ENCODE assay signal across 30 cellular contexts in genomic region chr10:57336339-57336738, GRCh38.
"Had no signal": no experiment of that assay in that cellular context is flagged by ENCODE, and none has a peak within 500 bp of the region (broad histone marks: within the 10 kb centered on the region; RNA-seq: fewer than 3 reads in every experiment).

No MANE protein-coding gene starts in this region.

- H3K4me1 ChIP-seq: adrenal gland, body of pancreas, esophagus squamous epithelium, gastroesophageal sphincter, heart right ventricle had no signal

- H3K36me3 ChIP-seq: adrenal gland, esophagus squamous epithelium, gastroesophageal sphincter, heart right ventricle had no signal

- H3K27me3 Mint-ChIP-seq: activated CD4-positive, alpha-beta memory T cell treated with anti-CD3 and anti-CD28 coated beads for 36 hours; activated CD4-positive, alpha-beta T cell treated with anti-CD3 and anti-CD28 coated beads for 36 hours; activated CD4-positive, alpha-beta T cell treated with anti-CD3 and anti-CD28 coated beads, Interleukin-2, amount 10 ng/mL, durations not matched to agents 24 days and 14 days; activated naive CD4-positive, alpha-beta T cell treated with anti-CD3 and anti-CD28 coated beads, Interleukin-2, amount 50 U/mL, for 24 hours; activated naive CD8-positive, alpha-beta T cell treated with anti-CD3 and anti-CD28 coated beads for 36 hours; activated naive CD8-positive, alpha-beta T cell treated with anti-CD3 and anti-CD28 coated beads, Interleukin-2, amount 50 U/mL, for 24 hours; activated T-cell treated with anti-CD3 and anti-CD28 coated beads, Interleukin-2, amount 50 U/mL, for 24 hours; activated T-helper 17 cell treated with anti-CD3 and anti-CD28 coated beads, Interleukin-2, amount 50 U/mL, for 72 hours; effector memory CD8-positive, alpha-beta T cell had no signal

- ATAC-seq: activated CD4-positive, alpha-beta T cell treated with anti-CD3 and anti-CD28 coated beads for 36 hours; activated CD8-positive, alpha-beta T cell treated with anti-CD3 and anti-CD28 coated beads, Interleukin-2, amount 10 ng/mL, durations not matched to agents 7 days and 5 days; activated naive CD8-positive, alpha-beta T cell treated with anti-CD3 and anti-CD28 coated beads, Interleukin-2, amount 50 U/mL, for 24 hours; activated T-cell treated with anti-CD3 and anti-CD28 coated beads, Interleukin-2, amount 50 U/mL, for 72 hours; activated T-helper 17 cell treated with anti-CD3 and anti-CD28 coated beads, Interleukin-2, amount 50 U/mL, for 72 hours; body of pancreas; effector memory CD8-positive, alpha-beta T cell; gastroesophageal sphincter; heart right ventricle had no signal

- DNase-seq: activated CD4-positive, alpha-beta memory T cell treated with anti-CD3 and anti-CD28 coated beads for 36 hours; activated CD4-positive, alpha-beta T cell treated with anti-CD3 and anti-CD28 coated beads for 36 hours; activated CD4-positive, alpha-beta T cell treated with anti-CD3 and anti-CD28 coated beads, Interleukin-2, amount 10 ng/mL, durations not matched to agents 24 days and 14 days; activated CD4-positive, CD25-positive, alpha-beta regulatory T cell; activated CD4-positive, CD25-positive, alpha-beta regulatory T cell treated with anti-CD3 and anti-CD28 coated beads, Interleukin-2, amount 50 U/mL, for 72 hours; activated CD8-positive, alpha-beta memory T cell treated with anti-CD3 and anti-CD28 coated beads, Interleukin-2, amount 50 U/mL, for 48 hours; activated CD8-positive, alpha-beta T cell treated with anti-CD3 and anti-CD28 coated beads, Interleukin-2, amount 10 ng/mL, durations not matched to agents 7 days and 5 days; activated effector memory CD4-positive, alpha-beta T cell treated with Interleukin-2 at 50 U/mL for 16 hours; activated naive CD4-positive, alpha-beta T cell treated with anti-CD3 and anti-CD28 coated beads for 36 hours; activated naive CD8-positive, alpha-beta T cell treated with anti-CD3 and anti-CD28 coated beads for 36 hours; activated naive CD8-positive, alpha-beta T cell treated with anti-CD3 and anti-CD28 coated beads, Interleukin-2, amount 50 U/mL, for 24 hours; activated T-cell treated with anti-CD3 and anti-CD28 coated beads for 4 hours; activated T-cell treated with anti-CD3 and anti-CD28 coated beads, Interleukin-2, amount 50 U/mL, for 24 hours; activated T-cell treated with anti-CD3 and anti-CD28 coated beads, Interleukin-2, amount 50 U/mL, for 72 hours; adrenal gland; amygdala; aorta; caudate nucleus; cortex of kidney; dermis blood vessel endothelial cell; effector CD4-positive, alpha-beta T cell; effector memory CD8-positive, alpha-beta T cell; esophagus squamous epithelium; foreskin melanocyte; heart right ventricle; T-helper 2 cell had no signal

- H3K27me3 ChIP-seq: adrenal gland, body of pancreas, esophagus squamous epithelium, gastroesophageal sphincter, heart right ventricle had no signal

- H3K4me3 ChIP-seq: adrenal gland, body of pancreas, esophagus squamous epithelium, gastroesophageal sphincter, heart right ventricle had no signal

- H3K27ac Mint-ChIP-seq: activated CD4-positive, alpha-beta memory T cell treated with anti-CD3 and anti-CD28 coated beads for 36 hours; activated CD4-positive, alpha-beta T cell treated with anti-CD3 and anti-CD28 coated beads for 36 hours; activated CD4-positive, alpha-beta T cell treated with anti-CD3 and anti-CD28 coated beads, Interleukin-2, amount 10 ng/mL, durations not matched to agents 24 days and 14 days; activated CD8-positive, alpha-beta T cell treated with anti-CD3 and anti-CD28 coated beads, Interleukin-2, amount 10 ng/mL, durations not matched to agents 7 days and 5 days; activated naive CD4-positive, alpha-beta T cell treated with anti-CD3 and anti-CD28 coated beads for 36 hours; activated naive CD4-positive, alpha-beta T cell treated with anti-CD3 and anti-CD28 coated beads, Interleukin-2, amount 50 U/mL, for 24 hours; activated naive CD8-positive, alpha-beta T cell treated with anti-CD3 and anti-CD28 coated beads for 36 hours; activated naive CD8-positive, alpha-beta T cell treated with anti-CD3 and anti-CD28 coated beads, Interleukin-2, amount 50 U/mL, for 24 hours; activated T-cell treated with anti-CD3 and anti-CD28 coated beads, Interleukin-2, amount 50 U/mL, for 24 hours; activated T-cell treated with anti-CD3 and anti-CD28 coated beads, Interleukin-2, amount 50 U/mL, for 72 hours; activated T-helper 17 cell treated with anti-CD3 and anti-CD28 coated beads, Interleukin-2, amount 50 U/mL, for 72 hours; effector memory CD8-positive, alpha-beta T cell had no signal

- H3K4me1 Mint-ChIP-seq: activated CD4-positive, alpha-beta T cell treated with anti-CD3 and anti-CD28 coated beads for 36 hours; activated CD4-positive, alpha-beta T cell treated with anti-CD3 and anti-CD28 coated beads, Interleukin-2, amount 10 ng/mL, durations not matched to agents 24 days and 14 days; activated naive CD4-positive, alpha-beta T cell treated with anti-CD3 and anti-CD28 coated beads, Interleukin-2, amount 50 U/mL, for 24 hours; activated naive CD8-positive, alpha-beta T cell treated with anti-CD3 and anti-CD28 coated beads for 36 hours; activated naive CD8-positive, alpha-beta T cell treated with anti-CD3 and anti-CD28 coated beads, Interleukin-2, amount 50 U/mL, for 24 hours; activated T-helper 17 cell treated with anti-CD3 and anti-CD28 coated beads, Interleukin-2, amount 50 U/mL, for 72 hours had no signal

- H3K36me3 Mint-ChIP-seq: activated CD4-positive, alpha-beta memory T cell treated with anti-CD3 and anti-CD28 coated beads for 36 hours; activated naive CD4-positive, alpha-beta T cell treated with anti-CD3 and anti-CD28 coated beads, Interleukin-2, amount 50 U/mL, for 24 hours; activated naive CD8-positive, alpha-beta T cell treated with anti-CD3 and anti-CD28 coated beads for 36 hours had no signal

- H3K9me3 Mint-ChIP-seq: activated CD4-positive, alpha-beta memory T cell treated with anti-CD3 and anti-CD28 coated beads for 36 hours; activated CD4-positive, alpha-beta T cell treated with anti-CD3 and anti-CD28 coated beads, Interleukin-2, amount 10 ng/mL, durations not matched to agents 24 days and 14 days; activated naive CD4-positive, alpha-beta T cell treated with anti-CD3 and anti-CD28 coated beads for 36 hours; activated naive CD4-positive, alpha-beta T cell treated with anti-CD3 and anti-CD28 coated beads, Interleukin-2, amount 50 U/mL, for 24 hours; activated naive CD8-positive, alpha-beta T cell treated with anti-CD3 and anti-CD28 coated beads for 36 hours; activated naive CD8-positive, alpha-beta T cell treated with anti-CD3 and anti-CD28 coated beads, Interleukin-2, amount 50 U/mL, for 24 hours; activated T-cell treated with anti-CD3 and anti-CD28 coated beads, Interleukin-2, amount 50 U/mL, for 24 hours; activated T-cell treated with anti-CD3 and anti-CD28 coated beads, Interleukin-2, amount 50 U/mL, for 72 hours; activated T-helper 17 cell treated with anti-CD3 and anti-CD28 coated beads, Interleukin-2, amount 50 U/mL, for 72 hours had no signal

- H3K9me3 ChIP-seq: adrenal gland, body of pancreas, esophagus squamous epithelium, gastroesophageal sphincter, heart right ventricle had no signal

- H3K27ac ChIP-seq: adrenal gland, body of pancreas, esophagus squamous epithelium, gastroesophageal sphincter, heart right ventricle had no signal

- H3K4me3 Mint-ChIP-seq: activated CD4-positive, alpha-beta memory T cell treated with anti-CD3 and anti-CD28 coated beads for 36 hours; activated CD4-positive, alpha-beta T cell treated with anti-CD3 and anti-CD28 coated beads for 36 hours; activated CD4-positive, alpha-beta T cell treated with anti-CD3 and anti-CD28 coated beads, Interleukin-2, amount 10 ng/mL, durations not matched to agents 24 days and 14 days; activated CD8-positive, alpha-beta T cell treated with anti-CD3 and anti-CD28 coated beads, Interleukin-2, amount 10 ng/mL, durations not matched to agents 7 days and 5 days; activated naive CD4-positive, alpha-beta T cell treated with anti-CD3 and anti-CD28 coated beads for 36 hours; activated naive CD4-positive, alpha-beta T cell treated with anti-CD3 and anti-CD28 coated beads, Interleukin-2, amount 50 U/mL, for 24 hours; activated naive CD8-positive, alpha-beta T cell treated with anti-CD3 and anti-CD28 coated beads for 36 hours; activated naive CD8-positive, alpha-beta T cell treated with anti-CD3 and anti-CD28 coated beads, Interleukin-2, amount 50 U/mL, for 24 hours; activated T-cell treated with anti-CD3 and anti-CD28 coated beads, Interleukin-2, amount 50 U/mL, for 24 hours; activated T-cell treated with anti-CD3 and anti-CD28 coated beads, Interleukin-2, amount 50 U/mL, for 72 hours; activated T-helper 17 cell treated with anti-CD3 and anti-CD28 coated beads, Interleukin-2, amount 50 U/mL, for 72 hours; effector memory CD8-positive, alpha-beta T cell had no signal
